ENCODE assay signal across 11 cellular contexts in genomic region chr15:89119489-89120478, GRCh38. TPM values are rescaled to one million over a fixed set of nuclear protein-coding genes. Genes with fewer than 3 reads are reported as not detected.
A peak's percentile ranks its signal among the peaks of the same experiment; 100 is the strongest.
DNase-seq lines count a peak whose midpoint lies in the region; TF ChIP-seq lines count a peak whose summit lies in the region.
"Had no signal": no experiment of that assay in that cellular context is flagged by ENCODE, and none has a peak within 500 bp of the region (broad histone marks: within the 10 kb centered on the region; RNA-seq: fewer than 3 reads in every experiment).

No MANE protein-coding gene starts in this region.

- peaks cover 28% of the 10 kb centered on the region for H3K36me3 Mint-ChIP-seq in activated CD4-positive, alpha-beta memory T cell treated with anti-CD3 and anti-CD28 coated beads for 36 hours
- H3K36me3 Mint-ChIP-seq in activated CD4-positive, alpha-beta memory T cell treated with anti-CD3 and anti-CD28 coated beads, Interleukin-2, amount 10 ng/mL, durations not matched to agents 7 days and 5 days (ENCODE audit: low read depth), result peaks cover 60% of the 10 kb centered on the region

- no peaks in the 10 kb centered on the region for H3K36me3 ChIP-seq in breast epithelium
- H3K36me3 ChIP-seq in tibial artery, result peaks cover 15 to 29% (median 28%) of the 10 kb centered on the region in 3 donors

- POLR2A ChIA-PET in activated CD4-positive, alpha-beta memory T cell treated with anti-CD3 and anti-CD28 coated beads for 36 hours (lab: Charles Lee), result interaction anchor here (0.8 kb wide), 1 partner anchor 24 kb away, joined by 3 read pairs; no protein-coding TSS in a partner anchor
- POLR2A ChIA-PET in activated CD4-positive, alpha-beta memory T cell treated with anti-CD3 and anti-CD28 coated beads, Interleukin-2, amount 10 ng/mL, durations not matched to agents 7 days and 5 days (lab: Charles Lee), result no interaction called here

- H3K27me3 Mint-ChIP-seq in activated CD4-positive, alpha-beta memory T cell treated with anti-CD3 and anti-CD28 coated beads for 36 hours, result no peaks in the 10 kb centered on the region
- no peaks in the 10 kb centered on the region for H3K27me3 Mint-ChIP-seq in activated CD4-positive, alpha-beta memory T cell treated with anti-CD3 and anti-CD28 coated beads, Interleukin-2, amount 10 ng/mL, durations not matched to agents 7 days and 5 days

- no peaks in the 10 kb centered on the region for H3K27me3 ChIP-seq in breast epithelium
- no peaks in the 10 kb centered on the region for H3K27me3 ChIP-seq in tibial artery

- peaks cover 13% of the 10 kb centered on the region for H3K4me1 Mint-ChIP-seq in activated CD4-positive, alpha-beta memory T cell treated with anti-CD3 and anti-CD28 coated beads for 36 hours (ENCODE audit: low read depth)
- H3K4me1 Mint-ChIP-seq in activated CD4-positive, alpha-beta memory T cell treated with anti-CD3 and anti-CD28 coated beads, Interleukin-2, amount 10 ng/mL, durations not matched to agents 7 days and 5 days, result peaks cover 1% of the 10 kb centered on the region

- no peak overlapping the region for H3K4me3 ChIP-seq in breast epithelium
- H3K4me3 ChIP-seq in tibial artery, result no peak overlapping the region

- no peaks in the 10 kb centered on the region for H3K9me3 ChIP-seq in breast epithelium
- no peaks in the 10 kb centered on the region for H3K9me3 ChIP-seq in tibial artery

- CTCF ChIA-PET in activated CD4-positive, alpha-beta memory T cell treated with anti-CD3 and anti-CD28 coated beads for 36 hours (lab: Charles Lee), result interaction anchor here (1.0 to 4.7 kb wide), 5 partner anchors 10 to 215 kb away, joined by 4 to 29 read pairs (median 5); no protein-coding TSS in a partner anchor
- CTCF ChIA-PET in activated CD4-positive, alpha-beta memory T cell treated with anti-CD3 and anti-CD28 coated beads, Interleukin-2, amount 10 ng/mL, durations not matched to agents 7 days and 5 days (lab: Charles Lee), result interaction anchor here (0.6 to 1.4 kb wide), 2 partner anchors 9 to 45 kb away, joined by 3 to 11 read pairs; no protein-coding TSS in a partner anchor

- no peaks in the 10 kb centered on the region for H3K9me3 Mint-ChIP-seq in activated CD4-positive, alpha-beta memory T cell treated with anti-CD3 and anti-CD28 coated beads for 36 hours
- no peaks in the 10 kb centered on the region for H3K9me3 Mint-ChIP-seq in activated CD4-positive, alpha-beta memory T cell treated with anti-CD3 and anti-CD28 coated beads, Interleukin-2, amount 10 ng/mL, durations not matched to agents 7 days and 5 days

- H3K27ac ChIP-seq in breast epithelium (peak overlapping the region; percentile 82 to 90), tibial artery (peak overlapping the region; percentile 83 to 98)

- no peak for TF ChIP-seq CTCF in breast epithelium (IDR thresholded peaks at IDR 0.05)
- no peak for TF ChIP-seq CTCF in tibial artery (IDR thresholded peaks at IDR 0.05)

- peak; percentile 27 for DNase-seq in activated CD4-positive, alpha-beta memory T cell treated with anti-CD3 and anti-CD28 coated beads for 36 hours
- no peak for DNase-seq in activated CD4-positive, alpha-beta memory T cell treated with anti-CD3 and anti-CD28 coated beads, Interleukin-2, amount 10 ng/mL, durations not matched to agents 7 days and 5 days
- DNase-seq in breast epithelium (ENCODE audit: low spot score in 2 of 2) (no peak), kidney tubule cell (ENCODE audit: low spot score) (peak; percentile 13), tibial artery (peak; percentile 52 to 67), head of caudate nucleus (no peak), cortex of kidney (lab: John Stamatoyannopoulos, UW) (no peak), SW 1271 (lab: John Stamatoyannopoulos, UW) (no peak)
- DNase-seq: activated CD8-positive, alpha-beta memory T cell treated with anti-CD3 and anti-CD28 coated beads, Interleukin-2, amount 50 U/mL, for 48 hours; kidney; NCI-H69 had no signal

- no peak overlapping the region for H3K4me3 Mint-ChIP-seq in activated CD4-positive, alpha-beta memory T cell treated with anti-CD3 and anti-CD28 coated beads for 36 hours
- H3K4me3 Mint-ChIP-seq in activated CD4-positive, alpha-beta memory T cell treated with anti-CD3 and anti-CD28 coated beads, Interleukin-2, amount 10 ng/mL, durations not matched to agents 7 days and 5 days, result no peak overlapping the region

- intact Hi-C loops in activated CD4-positive, alpha-beta memory T cell treated with anti-CD3 and anti-CD28 coated beads for 36 hours (cut with micrococcal nuclease), result no loop called here
- intact Hi-C loops in breast epithelium (cut with DNase I; ENCODE audit: low total_unique reads) (loop anchor here (10.0 kb wide), 1 partner anchor 65 kb away; no protein-coding TSS in a partner anchor), tibial artery (cut with DNase I; ENCODE audit: low total_unique reads) (no loop called here), head of caudate nucleus (cut with DNase I) (no loop called here)

- TF ChIP-seq POLR2A in breast epithelium (IDR thresholded peaks at IDR 0.05), result no peak

- no peaks in the 10 kb centered on the region for H3K4me1 ChIP-seq in breast epithelium
- H3K4me1 ChIP-seq in tibial artery, result peaks cover 0 to 100% (median 71%) of the 10 kb centered on the region in 4 donors

- peak overlapping the region; percentile 39 for H3K27ac Mint-ChIP-seq in activated CD4-positive, alpha-beta memory T cell treated with anti-CD3 and anti-CD28 coated beads for 36 hours
- no peak overlapping the region for H3K27ac Mint-ChIP-seq in activated CD4-positive, alpha-beta memory T cell treated with anti-CD3 and anti-CD28 coated beads, Interleukin-2, amount 10 ng/mL, durations not matched to agents 7 days and 5 days

RNA-seq across cellular contexts. Expression of gene ABHD2, which starts 31.5 kb away (rescaled TPM):
- 10 to 100 TPM; 36.0 to 38.5 TPM for total RNA-seq in activated CD4-positive, alpha-beta memory T cell treated with anti-CD3 and anti-CD28 coated beads for 36 hours
- total RNA-seq in activated CD4-positive, alpha-beta memory T cell treated with anti-CD3 and anti-CD28 coated beads, Interleukin-2, amount 10 ng/mL, durations not matched to agents 7 days and 5 days, result 10 to 100 TPM; 62.4 to 63.5 TPM
- 10 to 100 TPM; 76.7 to 91.2 (median 80.3) TPM for total RNA-seq in breast epithelium

Comparison
In these comparisons a context has a peak if more than half of its experiments do, and no peak if none do; other contexts are left out.
1. DNase-seq: peak in activated CD4-positive, alpha-beta memory T cell treated with anti-CD3 and anti-CD28 coated beads for 36 hours (single experiment), kidney tubule cell (single experiment) and tibial artery (2 of 2); none in activated CD4-positive, alpha-beta memory T cell treated with anti-CD3 and anti-CD28 coated beads, Interleukin-2, amount 10 ng/mL, durations not matched to agents 7 days and 5 days (single experiment), breast epithelium (0 of 2), head of caudate nucleus (0 of 42), cortex of kidney (single experiment) and SW 1271 (0 of 2).